1 cellular context compared by ENCODE assay signal in genomic region chr3:184564685-184565385, GRCh38.
TF ChIP-seq lines count a peak whose summit lies in the region.

No MANE protein-coding gene starts in this region.

TF ChIP-seq in WTC11, 78 proteins besides CTCF, POLR2A, EP300 and RAD21 (continued from another document):
- no peak for TF ChIP-seq IRF1 (CRISPR knock-in tag; IDR thresholded peaks at IDR 0.05)
- no peak for TF ChIP-seq ZSCAN18 (CRISPR knock-in tag; IDR thresholded peaks at IDR 0.05)
